8 cellular contexts compared by ENCODE assay signal in genomic region chr2:108620656-108621055, GRCh38.
DNase-seq lines count a peak whose midpoint lies in the region; ATAC-seq, FAIRE-seq and TF ChIP-seq lines count a peak whose summit lies in the region.

No MANE protein-coding gene starts in this region.

- dilution Hi-C loops in keratinocyte (cut with MboI; ENCODE audit: extremely low pct_ligation_motif_present, low sequenced_read_pairs), result no loop called here

- no peaks in the 10 kb centered on the region for H3K9me3 Mint-ChIP-seq in activated naive CD4-positive, alpha-beta T cell treated with anti-CD3 and anti-CD28 coated beads for 36 hours
- H3K9me3 Mint-ChIP-seq in WTC11, result no peaks in the 10 kb centered on the region

- peaks cover 79% of the 10 kb centered on the region for H3K4me1 Mint-ChIP-seq in activated naive CD4-positive, alpha-beta T cell treated with anti-CD3 and anti-CD28 coated beads for 36 hours (ENCODE audit: low read depth)
- peaks cover 70% of the 10 kb centered on the region for H3K4me1 Mint-ChIP-seq in WTC11

- peak; percentile 13; the same call in 1 of the 2 replicates for ATAC-seq in WTC11
- no peak for ATAC-seq in GM21447 (IDR thresholded peaks at IDR 0.05; ENCODE audit: unreplicated experiment)

- no peak for DNase-seq in activated naive CD4-positive, alpha-beta T cell treated with anti-CD3 and anti-CD28 coated beads for 36 hours
- DNase-seq in activated naive CD4-positive, alpha-beta T cell treated with anti-CD3 and anti-CD28 coated beads, Interleukin-2, amount 50 U/mL, for 16 hours, result no peak
- no peak for DNase-seq in WTC11 (ENCODE audit: low spot score)
- DNase-seq in keratinocyte (ENCODE audit: low read depth, low spot score), result no peak
- no peak for DNase-seq in tibial artery
- DNase-seq in activated gamma-delta T cell treated with Interleukin-2 at 50 U/mL for 16 hours, result no peak
- DNase-seq in hepatic stellate cell (ENCODE audit: low spot score), result no peak

- peak overlapping the region; percentile 60 for H3K9ac ChIP-seq in keratinocyte (ENCODE audit: control insufficient read depth, extremely low read depth, insufficient read depth, low read length)

- POLR2A ChIA-PET in WTC11 (lab: Charles Lee), result interaction anchor here (0.9 to 1.6 kb wide), 3 partner anchors 9 to 16 kb away, joined by 3 to 7 read pairs (median 3); no protein-coding TSS in a partner anchor

- peak overlapping the region; percentile 98 for H3K4me2 ChIP-seq in keratinocyte (ENCODE audit: control insufficient read depth, extremely low read depth, insufficient read depth, low read depth, low read length)

- H3K79me2 ChIP-seq in keratinocyte (ENCODE audit: control insufficient read depth, insufficient read depth, low read length), result peaks cover 77% of the 10 kb centered on the region

- no peak for TF ChIP-seq CTCF in WTC11 (IDR thresholded peaks at IDR 0.05)
- no peak for TF ChIP-seq CTCF in keratinocyte (optimal IDR thresholded peaks at IDR 0.05 in 1 of 3, IDR thresholded peaks at IDR 0.05 in 1 of 3, conservative IDR thresholded peaks at IDR 0.05 in 1 of 3; ENCODE audit: extremely low read depth in 1 of 3, insufficient read depth in 2 of 3, low read length in 3 of 3)
- TF ChIP-seq CTCF in tibial artery (IDR thresholded peaks at IDR 0.05), result no peak

- H3K27me3 Mint-ChIP-seq in activated naive CD4-positive, alpha-beta T cell treated with anti-CD3 and anti-CD28 coated beads for 36 hours (ENCODE audit: low read depth), result no peaks in the 10 kb centered on the region
- H3K27me3 Mint-ChIP-seq in WTC11 (ENCODE audit: low read depth), result no peaks in the 10 kb centered on the region

- H3K27me3 ChIP-seq in keratinocyte (ENCODE audit: control insufficient read depth, extremely low read depth, insufficient read depth, low read length) (no peaks in the 10 kb centered on the region), tibial artery (no peaks in the 10 kb centered on the region)

- H3K27ac ChIP-seq in keratinocyte (ENCODE audit: control insufficient read depth, insufficient read depth, low read length), result peak overlapping the region; percentile 80
- H3K27ac ChIP-seq in tibial artery, result peak overlapping the region; percentile 11 to 13

- H4K20me1 ChIP-seq in keratinocyte (ENCODE audit: control insufficient read depth, extremely low read depth, insufficient read depth, low read length), result no peaks in the 10 kb centered on the region

- CTCF ChIA-PET in activated naive CD4-positive, alpha-beta T cell treated with anti-CD3 and anti-CD28 coated beads for 36 hours (lab: Charles Lee), result interaction anchor here (0.6 to 11.2 kb wide), 4 partner anchors 15 to 255 kb away, joined by 3 to 107 read pairs (median 3); no protein-coding TSS in a partner anchor
- CTCF ChIA-PET in WTC11 (lab: Charles Lee), result interaction anchor here (1.2 to 1.6 kb wide), 4 partner anchors 13 to 37 kb away, joined by 3 to 34 read pairs (median 4); no protein-coding TSS in a partner anchor

- no peak for FAIRE-seq in keratinocyte (lab: Jason Lieb, UNC)

- peak overlapping the region; percentile 92 for H3K27ac Mint-ChIP-seq in activated naive CD4-positive, alpha-beta T cell treated with anti-CD3 and anti-CD28 coated beads for 36 hours
- peak overlapping the region; percentile 87 for H3K27ac Mint-ChIP-seq in WTC11

- intact Hi-C loops in activated naive CD4-positive, alpha-beta T cell treated with anti-CD3 and anti-CD28 coated beads for 36 hours (cut with micrococcal nuclease), result loop anchor here (1.0 to 10.0 kb wide), 9 partner anchors 8 to 594 kb away; partner anchors contain the start of genes CCDC138, GCC2 and RANBP2
- intact Hi-C loops in tibial artery (cut with DNase I; ENCODE audit: low total_unique reads), result no loop called here

- no peaks in the 10 kb centered on the region for H3K9me3 ChIP-seq in keratinocyte (ENCODE audit: control insufficient read depth, low read depth, low read length)
- no peaks in the 10 kb centered on the region for H3K9me3 ChIP-seq in tibial artery

- no peaks in the 10 kb centered on the region for H3K9me1 ChIP-seq in keratinocyte (ENCODE audit: control insufficient read depth, extremely low read depth, insufficient read depth, low read length)

- peak overlapping the region in 2 of 3 experiments; percentile 60 to 69 for H3K4me3 ChIP-seq in keratinocyte (ENCODE audit: control insufficient read depth in 2 of 3, extremely low read depth in 1 of 3, insufficient read depth in 2 of 3, low read depth in 1 of 3, low read length in 3 of 3)
- no peak overlapping the region for H3K4me3 ChIP-seq in tibial artery

- H3K4me3 Mint-ChIP-seq in activated naive CD4-positive, alpha-beta T cell treated with anti-CD3 and anti-CD28 coated beads for 36 hours, result peak overlapping the region; percentile 84
- H3K4me3 Mint-ChIP-seq in WTC11, result peak overlapping the region; percentile 71

- H3K36me3 Mint-ChIP-seq in activated naive CD4-positive, alpha-beta T cell treated with anti-CD3 and anti-CD28 coated beads for 36 hours (ENCODE audit: low read depth), result no peaks in the 10 kb centered on the region
- H3K36me3 Mint-ChIP-seq in WTC11, result no peaks in the 10 kb centered on the region

- H3K36me3 ChIP-seq in keratinocyte (ENCODE audit: control insufficient read depth in 2 of 2, extremely low read depth in 1 of 2, insufficient read depth in 2 of 2, low read length in 2 of 2), result no peaks in the 10 kb centered on the region
- no peaks in the 10 kb centered on the region for H3K36me3 ChIP-seq in tibial artery

- H2AFZ ChIP-seq in keratinocyte (ENCODE audit: control insufficient read depth, low read length), result no peak overlapping the region

- H3K4me1 ChIP-seq in keratinocyte (ENCODE audit: control insufficient read depth, extremely low read depth, insufficient read depth, low read length) (peaks cover 74% of the 10 kb centered on the region), tibial artery (peaks cover 0 to 59% (median 36%) of the 10 kb centered on the region in 4 donors)

TF ChIP-seq in WTC11, 78 proteins besides CTCF, POLR2A, EP300 and RAD21:
- TF ChIP-seq MAX (CRISPR knock-in tag; IDR thresholded peaks at IDR 0.05), result 0 out of 2 replicates have a peak, but pooled peaks have one; percentile 19
- no peak for TF ChIP-seq EMX1 (CRISPR knock-in tag; IDR thresholded peaks at IDR 0.05)
TF ChIP-seq in WTC11: peak in this region for 1.

Comparison
In these comparisons a context has a peak if more than half of its experiments do, and no peak if none do; other contexts are left out.
1. H3K4me3 ChIP-seq: peak in keratinocyte (2 of 3); none in tibial artery (0 of 2).